Comparison of ENCODE assay signal across 11 cellular contexts in genomic region chr5:174581483-174581882, GRCh38.
DNase-seq lines count a peak whose midpoint lies in the region; ATAC-seq and TF ChIP-seq lines count a peak whose summit lies in the region.
"Had no signal": no experiment of that assay in that cellular context is flagged by ENCODE, and none has a peak within 500 bp of the region (broad histone marks: within the 10 kb centered on the region; RNA-seq: fewer than 3 reads in every experiment).

No MANE protein-coding gene starts in this region.

- H3K9me2 ChIP-seq in OCI-LY1 (ENCODE audit: low read depth, low read length): no peaks in the 10 kb centered on the region

- H3K27ac ChIP-seq in OCI-LY1 (ENCODE audit: low read depth, low read length, poor library complexity, severe bottlenecking) (no peak overlapping the region), stomach (no peak overlapping the region)
- H3K27ac ChIP-seq: BLaER1 treated with 17β-estradiol and CSF1 and Interleukin-3, amounts not matched to agents 10 nM and 100 nM had no signal

- H3K36me3 Mint-ChIP-seq in activated CD4-positive, alpha-beta T cell treated with anti-CD3 and anti-CD28 coated beads, Interleukin-2, amount 10 ng/mL, durations not matched to agents 7 days and 5 days (ENCODE audit: low read depth): no peaks in the 10 kb centered on the region
- H3K36me3 Mint-ChIP-seq in T-helper 17 cell (ENCODE audit: low read depth): no peaks in the 10 kb centered on the region

- no peak overlapping the region for H3K9ac ChIP-seq in OCI-LY1 (ENCODE audit: low read length)
- H3K9ac ChIP-seq: BLaER1 treated with 17β-estradiol and CSF1 and Interleukin-3, amounts not matched to agents 10 nM and 100 nM had no signal

- peak; percentile 57 for TF ChIP-seq CTCF in OCI-LY1 (IDR thresholded peaks at IDR 0.05; ENCODE audit: low read length)
- peak; percentile 26 for TF ChIP-seq CTCF in fibroblast of mammary gland (conservative IDR thresholded peaks at IDR 0.05; ENCODE audit: control insufficient read depth, insufficient read depth, low read depth, low read length)
- TF ChIP-seq CTCF in stomach (IDR thresholded peaks at IDR 0.05): peak in 3 of 7 experiments; percentile 5 to 27 (median 24)

- H3K4me2 ChIP-seq in OCI-LY1 (ENCODE audit: low read length): no peak overlapping the region

- no peak for TF ChIP-seq EP300 in stomach (IDR thresholded peaks at IDR 0.05)

- 7 to 11% (median 8%) methylated on average over 5 of the region's 5 CpGs for WGBS in stomach, 5 donors

- H3K36me3 ChIP-seq in OCI-LY1 (ENCODE audit: insufficient read depth, low read length): no peaks in the 10 kb centered on the region
- no peaks in the 10 kb centered on the region for H3K36me3 ChIP-seq in stomach
- H3K36me3 ChIP-seq: BLaER1 treated with 17β-estradiol and CSF1 and Interleukin-3, amounts not matched to agents 10 nM and 100 nM had no signal

- no peak overlapping the region for H3K27ac Mint-ChIP-seq in activated CD4-positive, alpha-beta T cell treated with anti-CD3 and anti-CD28 coated beads, Interleukin-2, amount 10 ng/mL, durations not matched to agents 7 days and 5 days
- H3K27ac Mint-ChIP-seq in T-helper 17 cell: no peak overlapping the region

- H3K4me3 Mint-ChIP-seq in activated CD4-positive, alpha-beta T cell treated with anti-CD3 and anti-CD28 coated beads, Interleukin-2, amount 10 ng/mL, durations not matched to agents 7 days and 5 days: no peak overlapping the region
- no peak overlapping the region for H3K4me3 Mint-ChIP-seq in T-helper 17 cell

- H3K4me1 ChIP-seq in OCI-LY1 (ENCODE audit: insufficient read depth, low read length, severe bottlenecking): no peaks in the 10 kb centered on the region
- no peaks in the 10 kb centered on the region for H3K4me1 ChIP-seq in stomach

- DNase-seq in activated CD4-positive, alpha-beta T cell treated with anti-CD3 and anti-CD28 coated beads for 48 hours: peak; percentile 4
- DNase-seq in activated CD4-positive, alpha-beta T cell treated with anti-CD3 and anti-CD28 coated beads, Interleukin-2, amount 10 ng/mL, durations not matched to agents 7 days and 5 days: no peak
- DNase-seq in fibroblast of mammary gland (ENCODE audit: low read depth): peak; percentile 5
- DNase-seq in stomach: peak; percentile 33
- no peak for DNase-seq in kidney glomerular epithelial cell (lab: John Stamatoyannopoulos, UW)
- no peak for DNase-seq in T-helper 17 cell
- DNase-seq: activated CD8-positive, alpha-beta memory T cell treated with anti-CD3 and anti-CD28 coated beads, Interleukin-2, amount 50 U/mL, for 48 hours; stimulated activated naive CD4-positive, alpha-beta T cell had no signal

- H3K4me1 Mint-ChIP-seq in activated CD4-positive, alpha-beta T cell treated with anti-CD3 and anti-CD28 coated beads, Interleukin-2, amount 10 ng/mL, durations not matched to agents 7 days and 5 days: no peaks in the 10 kb centered on the region
- no peaks in the 10 kb centered on the region for H3K4me1 Mint-ChIP-seq in T-helper 17 cell

- no peaks in the 10 kb centered on the region for H3K79me2 ChIP-seq in OCI-LY1 (ENCODE audit: insufficient read depth, low read length)

- intact Hi-C loops in stomach (cut with DNase I; ENCODE audit: low total_unique reads): no loop called here

- no peak overlapping the region for H2AFZ ChIP-seq in OCI-LY1 (ENCODE audit: low read length)

- H3K9me3 Mint-ChIP-seq in activated CD4-positive, alpha-beta T cell treated with anti-CD3 and anti-CD28 coated beads, Interleukin-2, amount 10 ng/mL, durations not matched to agents 7 days and 5 days: peaks cover 8% of the 10 kb centered on the region

- H3K9me3 ChIP-seq in OCI-LY1 (ENCODE audit: low read length) (no peaks in the 10 kb centered on the region), stomach (peaks cover 0 to 8% (median 0%) of the 10 kb centered on the region in 4 donors), T-helper 17 cell (ENCODE audit: control insufficient read depth, low read length, poor library complexity, severe bottlenecking) (no peaks in the 10 kb centered on the region)

- TF ChIP-seq POLR2A in stomach (IDR thresholded peaks at IDR 0.05): no peak

- ATAC-seq in HG03520 (IDR thresholded peaks at IDR 0.05; ENCODE audit: unreplicated experiment) (no peak), T-helper 17 cell (no peak)

- no peak overlapping the region for H3K4me3 ChIP-seq in OCI-LY1 (ENCODE audit: low read depth, low read length, poor library complexity, severe bottlenecking)
- no peak overlapping the region for H3K4me3 ChIP-seq in fibroblast of mammary gland (ENCODE audit: control insufficient read depth, low read depth, low read length)
- H3K4me3 ChIP-seq in stomach: no peak overlapping the region
- H3K4me3 ChIP-seq: BLaER1 treated with 17β-estradiol and CSF1 and Interleukin-3, amounts not matched to agents 10 nM and 100 nM had no signal

- H4K20me1 ChIP-seq in OCI-LY1 (ENCODE audit: insufficient read depth, low read length): no peaks in the 10 kb centered on the region
- H4K20me1 ChIP-seq: BLaER1 treated with 17β-estradiol and CSF1 and Interleukin-3, amounts not matched to agents 10 nM and 100 nM had no signal

- CTCF ChIA-PET in activated CD4-positive, alpha-beta T cell treated with anti-CD3 and anti-CD28 coated beads, Interleukin-2, amount 10 ng/mL, durations not matched to agents 7 days and 5 days (lab: Charles Lee): no interaction called here

- no peaks in the 10 kb centered on the region for H3F3A ChIP-seq in OCI-LY1 (ENCODE audit: insufficient read depth, low read length)

- no peaks in the 10 kb centered on the region for H3K27me3 Mint-ChIP-seq in activated CD4-positive, alpha-beta T cell treated with anti-CD3 and anti-CD28 coated beads, Interleukin-2, amount 10 ng/mL, durations not matched to agents 7 days and 5 days
- H3K27me3 Mint-ChIP-seq in T-helper 17 cell: peaks cover 9% of the 10 kb centered on the region

- H3K27me3 ChIP-seq in OCI-LY1 (ENCODE audit: insufficient read depth, low read length): no peaks in the 10 kb centered on the region; the same call in 1 of the 2 replicates
- peaks cover 0 to 9% (median 0%) of the 10 kb centered on the region in 3 donors for H3K27me3 ChIP-seq in stomach
- H3K27me3 ChIP-seq: BLaER1 treated with 17β-estradiol and CSF1 and Interleukin-3, amounts not matched to agents 10 nM and 100 nM had no signal

- POLR2A ChIA-PET in activated CD4-positive, alpha-beta T cell treated with anti-CD3 and anti-CD28 coated beads, Interleukin-2, amount 10 ng/mL, durations not matched to agents 7 days and 5 days (lab: Charles Lee): no interaction called here

Comparison
In these comparisons a context has a peak if more than half of its experiments do, and no peak if none do; other contexts are left out.
1. DNase-seq: peak in activated CD4-positive, alpha-beta T cell treated with anti-CD3 and anti-CD28 coated beads for 48 hours (single experiment), fibroblast of mammary gland (single experiment) and stomach (single experiment); none in activated CD4-positive, alpha-beta T cell treated with anti-CD3 and anti-CD28 coated beads, Interleukin-2, amount 10 ng/mL, durations not matched to agents 7 days and 5 days (single experiment), kidney glomerular epithelial cell (single experiment) and T-helper 17 cell (0 of 3).